ENCODE assay signal across 8 cellular contexts in the genomic region with DNA sequence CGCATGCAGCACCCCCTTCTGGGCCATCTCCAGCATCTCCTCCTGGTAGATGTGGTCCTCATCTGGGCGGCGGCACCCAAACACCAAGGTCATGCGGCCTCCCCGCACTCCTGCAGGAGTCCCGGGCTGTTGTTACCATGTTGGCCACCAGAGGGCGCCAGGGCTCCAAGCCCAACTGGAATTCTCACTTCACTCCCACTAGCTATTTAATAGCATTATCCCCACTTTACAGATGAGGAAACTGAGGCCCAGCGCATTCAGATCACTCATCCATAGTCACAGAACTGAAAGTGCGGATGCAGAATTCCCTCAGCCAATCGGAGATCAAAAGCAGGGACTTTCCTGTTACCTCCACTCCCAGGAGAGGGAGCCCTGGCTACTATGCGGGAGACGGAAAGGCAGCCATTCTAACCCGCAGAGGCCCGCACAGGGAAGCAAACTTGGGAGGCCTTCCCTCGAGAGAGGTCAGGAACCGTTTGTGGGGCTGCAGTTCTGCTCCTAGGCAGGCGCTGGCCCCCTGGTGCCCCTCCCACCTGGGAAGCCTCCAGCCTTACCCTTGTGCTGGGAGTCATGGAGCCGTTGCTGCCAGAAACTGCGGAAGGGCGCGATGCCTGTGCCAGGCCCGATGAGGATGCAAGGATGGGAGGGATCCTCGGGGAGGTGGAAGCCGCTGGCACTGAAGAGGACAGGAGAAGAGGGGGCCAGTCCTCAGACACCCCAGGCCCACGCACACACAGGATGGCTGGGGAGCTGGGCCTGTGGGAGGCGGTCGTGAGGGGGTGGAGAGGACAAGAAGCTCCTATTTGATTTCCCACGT. TPM values are rescaled to one million over a fixed set of nuclear protein-coding genes. Genes with fewer than 3 reads are reported as not detected.
DNase-seq lines count a peak whose midpoint lies in the region; ATAC-seq and TF ChIP-seq lines count a peak whose summit lies in the region.

No MANE protein-coding gene starts in this region.

- no peaks in the 10 kb centered on the region for H3K79me2 ChIP-seq in HCT116 (ENCODE audit: insufficient read depth, low read length)

- H3K36me3 Mint-ChIP-seq in CD4-positive, CD25-positive, alpha-beta regulatory T cell: no peaks in the 10 kb centered on the region

- H2AFZ ChIP-seq in HCT116 (ENCODE audit: low read depth, low read length, poor library complexity, severe bottlenecking): no peak overlapping the region

- H3K4me1 Mint-ChIP-seq in CD4-positive, CD25-positive, alpha-beta regulatory T cell: no peaks in the 10 kb centered on the region

- H3K9ac ChIP-seq in HCT116 (ENCODE audit: low read length): no peak overlapping the region

- no peaks in the 10 kb centered on the region for H3K27me3 ChIP-seq in CD4-positive, CD25-positive, alpha-beta regulatory T cell (ENCODE audit: control insufficient read depth, insufficient read depth, low read length)
- no peaks in the 10 kb centered on the region; the same call in none of the 2 replicates for H3K27me3 ChIP-seq in HCT116 (ENCODE audit: insufficient read depth, low read length)

- no peak overlapping the region for H3K4me2 ChIP-seq in HCT116 (ENCODE audit: low read length)

- peak; percentile 92 to 94 (median 93) for TF ChIP-seq CTCF in HCT116 (IDR thresholded peaks at IDR 0.05 in 2 of 3, conservative IDR thresholded peaks at IDR 0.05 in 1 of 3; ENCODE audit: borderline replicate concordance in 1 of 3, insufficient read depth in 1 of 3, low read depth in 2 of 3, low read length in 2 of 3)

- H4K20me1 ChIP-seq in HCT116 (ENCODE audit: insufficient read depth): no peaks in the 10 kb centered on the region

- POLR2A ChIA-PET in HCT116 (lab: Charles Lee): interaction anchor here (1.0 kb wide), 1 partner anchor 120 kb away, joined by 4 read pairs; no protein-coding TSS in a partner anchor

- TF ChIP-seq RAD21 in HCT116 (IDR thresholded peaks at IDR 0.05; ENCODE audit: low read depth): peak; percentile 77

- peak overlapping the region in 1 of 3 donors; percentile 14 for H3K27ac Mint-ChIP-seq in CD4-positive, CD25-positive, alpha-beta regulatory T cell

- H3K27ac ChIP-seq in CD4-positive, CD25-positive, alpha-beta regulatory T cell (ENCODE audit: insufficient read depth, low read length, poor library complexity, severe bottlenecking): no peak overlapping the region
- no peak overlapping the region for H3K27ac ChIP-seq in HCT116 (ENCODE audit: low read depth, low read length)

- no peaks in the 10 kb centered on the region for H3K9me3 ChIP-seq in CD4-positive, CD25-positive, alpha-beta regulatory T cell (ENCODE audit: control insufficient read depth in 2 of 2, low read length in 2 of 2)
- no peaks in the 10 kb centered on the region for H3K9me3 ChIP-seq in HCT116 (ENCODE audit: control insufficient read depth in 1 of 2, insufficient read depth in 1 of 2, low read depth in 1 of 2, low read length in 2 of 2)

- no peak overlapping the region for H3K4me3 Mint-ChIP-seq in CD4-positive, CD25-positive, alpha-beta regulatory T cell

- no peaks in the 10 kb centered on the region for H3K9me2 ChIP-seq in HCT116 (ENCODE audit: insufficient read depth)

- intact Hi-C loops in HCT116 (cut with micrococcal nuclease) (loop anchor here (1.0 to 10.0 kb wide), 3 partner anchors 120 to 525 kb away; no protein-coding TSS in a partner anchor), posterior cingulate gyrus (cut with DNase I) (loop anchor here (1.0 to 5.0 kb wide), 3 partner anchors 105 to 492 kb away; no protein-coding TSS in a partner anchor)

- no peak for TF ChIP-seq POLR2A in HCT116 (IDR thresholded peaks at IDR 0.05; ENCODE audit: borderline replicate concordance, extremely low read depth, insufficient read depth, insufficient read length)

- H3K4me1 ChIP-seq in CD4-positive, CD25-positive, alpha-beta regulatory T cell (ENCODE audit: control insufficient read depth, insufficient read depth, low read length, poor library complexity, severe bottlenecking): no peaks in the 10 kb centered on the region
- H3K4me1 ChIP-seq in HCT116 (ENCODE audit: control insufficient read depth in 1 of 2, insufficient read depth in 2 of 2, low read length in 2 of 2): no peaks in the 10 kb centered on the region

- H3K9me3 Mint-ChIP-seq in CD4-positive, CD25-positive, alpha-beta regulatory T cell: no peaks in the 10 kb centered on the region

- peaks cover 14% of the 10 kb centered on the region for H3K27me3 Mint-ChIP-seq in CD4-positive, CD25-positive, alpha-beta regulatory T cell

- CTCF ChIA-PET in HCT116 (lab: Charles Lee): interaction anchor here (0.6 to 3.7 kb wide), 13 partner anchors 8 to 656 kb away, joined by 3 to 108 read pairs (median 3); no protein-coding TSS in a partner anchor

- ATAC-seq in CD4-positive, CD25-positive, alpha-beta regulatory T cell (ENCODE audit: low read depth in 2 of 2): no peak
- ATAC-seq in HCT116: peak; percentile 86

- peak; percentile 50 to 53 (median 52) for DNase-seq in CD4-positive, CD25-positive, alpha-beta regulatory T cell
- peak; percentile 24 for DNase-seq in HCT116 (ENCODE audit: low read depth, low spot score)
- DNase-seq in RKO (ENCODE audit: low spot score): peak; percentile 35
- DNase-seq in activated effector memory CD4-positive, alpha-beta T cell treated with anti-CD3 and anti-CD28 coated beads, Interleukin-2, amount 50 U/mL, for 16 hours: peak; percentile 91
- peak; percentile 15 for DNase-seq in globus pallidus (ENCODE audit: low spot score)
- DNase-seq in posterior cingulate gyrus: peak; percentile 47 to 93 (median 74)
- DNase-seq in ureter (ENCODE audit: low spot score): peak; percentile 64
- no peak for DNase-seq in GF-D8 (lab: John Stamatoyannopoulos, UW)

- no peaks in the 10 kb centered on the region for H3K36me3 ChIP-seq in CD4-positive, CD25-positive, alpha-beta regulatory T cell (ENCODE audit: control insufficient read depth, insufficient read depth, low read length)
- H3K36me3 ChIP-seq in HCT116 (ENCODE audit: control insufficient read depth in 1 of 2, insufficient read depth in 2 of 2, low read length in 2 of 2): no peaks in the 10 kb centered on the region

- no TSS peak for BruUV-seq in HCT116 (replicated peaks; lab: Mats Ljungman, UMichigan)

- no peak overlapping the region for H3K4me3 ChIP-seq in CD4-positive, CD25-positive, alpha-beta regulatory T cell (ENCODE audit: low read depth, low read length)
- no peak overlapping the region for H3K4me3 ChIP-seq in HCT116 (replicated peaks in 1 of 2; ENCODE audit: low read depth in 1 of 2, low read length in 2 of 2)

- RAD21 ChIA-PET in HCT116 (lab: Charles Lee; ENCODE audit: low non-redundant PET in 1 of 2, low total read pairs in 2 of 2, uncharacterized antibody in 2 of 2, unreplicated experiment in 2 of 2): interaction anchor here (1.3 to 1.8 kb wide), 3 partner anchors 45 to 120 kb away, joined by 3 to 19 read pairs (median 11); no protein-coding TSS in a partner anchor

TF ChIP-seq in HCT116, 20 proteins besides CTCF, POLR2A, EP300 and RAD21:
- TF ChIP-seq CEBPB (IDR thresholded peaks at IDR 0.05; ENCODE audit: low read depth) (no peak), TCF7L2 (IDR thresholded peaks at IDR 0.05; ENCODE audit: borderline replicate concordance, extremely low read depth, insufficient read depth, insufficient read length) (peak; percentile 26)

RNA-seq across cellular contexts. Expression of a gene that starts 40.1 kb away (rescaled TPM):
- 0.15 TPM for total RNA-seq in CD4-positive, CD25-positive, alpha-beta regulatory T cell
- polyA plus RNA-seq in CD4-positive, CD25-positive, alpha-beta regulatory T cell: not detected
- total RNA-seq in HCT116 (2021; ENCODE audit: unreplicated experiment): 0.07 TPM
- 0.13 and 0.16 TPM in 2 replicates for polyA plus RNA-seq in HCT116 (2012)
- total RNA-seq in ureter: 0.23 TPM
